Comparison of ENCODE assay signal across 26 cellular contexts in genomic region chr9:100306283-100306682, GRCh38. TPM values are rescaled to one million over a fixed set of nuclear protein-coding genes. Genes with fewer than 3 reads are reported as not detected.
DNase-seq lines count a peak whose midpoint lies in the region; ATAC-seq, FAIRE-seq and TF ChIP-seq lines count a peak whose summit lies in the region.
"Had no signal": no experiment of that assay in that cellular context is flagged by ENCODE, and none has a peak within 500 bp of the region (broad histone marks: within the 10 kb centered on the region; RNA-seq: fewer than 3 reads in every experiment).

No MANE protein-coding gene starts in this region.

- H3K27me3 Mint-ChIP-seq in activated T-cell treated with anti-CD3 and anti-CD28 coated beads, Interleukin-2, amount 50 U/mL, for 72 hours (ENCODE audit: low read depth): no peaks in the 10 kb centered on the region
- H3K27me3 Mint-ChIP-seq in WTC11 (ENCODE audit: low read depth): no peaks in the 10 kb centered on the region
- H3K27me3 Mint-ChIP-seq in naive thymus-derived CD8-positive, alpha-beta T cell: no peaks in the 10 kb centered on the region
- no peaks in the 10 kb centered on the region for H3K27me3 Mint-ChIP-seq in activated CD4-positive, alpha-beta T cell treated with anti-CD3 and anti-CD28 coated beads for 36 hours

- no peak for ATAC-seq in activated T-cell treated with anti-CD3 and anti-CD28 coated beads, Interleukin-2, amount 50 U/mL, for 72 hours (replicated peaks in 1 of 2)
- no peak for ATAC-seq in WTC11
- ATAC-seq in naive thymus-derived CD8-positive, alpha-beta T cell: no peak
- ATAC-seq in activated CD4-positive, alpha-beta T cell treated with anti-CD3 and anti-CD28 coated beads for 36 hours: no peak
- ATAC-seq: GM23338, PC-3, Right ventricle myocardium inferior had no signal

- CTCF ChIA-PET in WTC11 (lab: Charles Lee): interaction anchor here (2.0 kb wide), 1 partner anchor 19 kb away, joined by 10 read pairs; no protein-coding TSS in a partner anchor
- CTCF ChIA-PET in activated CD4-positive, alpha-beta T cell treated with anti-CD3 and anti-CD28 coated beads for 36 hours (lab: Charles Lee): interaction anchor here (1.4 to 2.2 kb wide), 2 partner anchors 15 to 18 kb away, joined by 6 to 16 read pairs; no protein-coding TSS in a partner anchor

- no peak for TF ChIP-seq POLR2A in H54 (IDR thresholded peaks at IDR 0.05; ENCODE audit: low read depth, low read length)

- intact Hi-C loops in activated CD4-positive, alpha-beta T cell treated with anti-CD3 and anti-CD28 coated beads for 36 hours (cut with DNase I, micrococcal nuclease): no loop called here

- no peak for DNase-seq in activated T-cell treated with anti-CD3 and anti-CD28 coated beads, Interleukin-2, amount 50 U/mL, for 72 hours
- DNase-seq in activated T-cell treated with anti-CD3 and anti-CD28 coated beads, Interleukin-2, amount 50 U/mL, for 48 hours: no peak
- no peak for DNase-seq in H54 (ENCODE audit: insufficient read length, low spot score)
- DNase-seq in WTC11 (ENCODE audit: low spot score): no peak
- no peak for DNase-seq in naive thymus-derived CD8-positive, alpha-beta T cell
- no peak for DNase-seq in GM19238 (ENCODE audit: insufficient read length, low spot score)
- no peak for DNase-seq in COLO829 (ENCODE audit: low spot score)
- no peak for DNase-seq in activated CD4-positive, alpha-beta T cell treated with anti-CD3 and anti-CD28 coated beads for 36 hours
- DNase-seq: 8988T, ACHN, BE2C, DMS79 treated with DMSO at 0.1 percent for 48 hours, GF-D8, KG1, MG63, NCI-H1105 treated with DMSO at 0.1 percent for 48 hours, NCI-H146, NCI-H1930, NCI-H2107, NCI-H524, NCI-H774, PC-3 had no signal

- no peak overlapping the region for H3K4me3 Mint-ChIP-seq in activated T-cell treated with anti-CD3 and anti-CD28 coated beads, Interleukin-2, amount 50 U/mL, for 72 hours
- H3K4me3 Mint-ChIP-seq in WTC11: no peak overlapping the region
- H3K4me3 Mint-ChIP-seq in naive thymus-derived CD8-positive, alpha-beta T cell: no peak overlapping the region
- no peak overlapping the region for H3K4me3 Mint-ChIP-seq in activated CD4-positive, alpha-beta T cell treated with anti-CD3 and anti-CD28 coated beads for 36 hours
- H3K4me3 Mint-ChIP-seq: GM23338 had no signal

- peak; percentile 84 for FAIRE-seq in H54 (lab: Jason Lieb, UNC)
- FAIRE-seq: GM12891, HTR-8/SVneo had no signal

- peak overlapping the region; percentile 71 for H3K27ac Mint-ChIP-seq in activated T-cell treated with anti-CD3 and anti-CD28 coated beads, Interleukin-2, amount 50 U/mL, for 72 hours
- H3K27ac Mint-ChIP-seq in WTC11: no peak overlapping the region
- peak overlapping the region in 9 of 10 donors; percentile 0 to 90 (median 69) for H3K27ac Mint-ChIP-seq in naive thymus-derived CD8-positive, alpha-beta T cell
- H3K27ac Mint-ChIP-seq in activated CD4-positive, alpha-beta T cell treated with anti-CD3 and anti-CD28 coated beads for 36 hours: no peak overlapping the region

- TF ChIP-seq CTCF in WTC11 (IDR thresholded peaks at IDR 0.05): no peak

- peaks cover 8 to 41% of the 10 kb centered on the region in 2 donors for H3K36me3 Mint-ChIP-seq in activated T-cell treated with anti-CD3 and anti-CD28 coated beads, Interleukin-2, amount 50 U/mL, for 72 hours (ENCODE audit: insufficient read depth in 2 of 2)
- H3K36me3 Mint-ChIP-seq in WTC11: peaks cover 78% of the 10 kb centered on the region
- peaks cover 14 to 96% (median 61%) of the 10 kb centered on the region in 3 donors for H3K36me3 Mint-ChIP-seq in naive thymus-derived CD8-positive, alpha-beta T cell
- peaks cover 73% of the 10 kb centered on the region for H3K36me3 Mint-ChIP-seq in activated CD4-positive, alpha-beta T cell treated with anti-CD3 and anti-CD28 coated beads for 36 hours (ENCODE audit: low read depth)

- H3K4me1 Mint-ChIP-seq in activated T-cell treated with anti-CD3 and anti-CD28 coated beads, Interleukin-2, amount 50 U/mL, for 72 hours (ENCODE audit: low read depth): peaks cover 6% of the 10 kb centered on the region
- H3K4me1 Mint-ChIP-seq in WTC11: peaks cover 15% of the 10 kb centered on the region
- H3K4me1 Mint-ChIP-seq in naive thymus-derived CD8-positive, alpha-beta T cell: peaks cover 7 to 28% (median 20%) of the 10 kb centered on the region in 4 donors
- peaks cover 8% of the 10 kb centered on the region for H3K4me1 Mint-ChIP-seq in activated CD4-positive, alpha-beta T cell treated with anti-CD3 and anti-CD28 coated beads for 36 hours

- no peaks in the 10 kb centered on the region for H3K9me3 Mint-ChIP-seq in activated T-cell treated with anti-CD3 and anti-CD28 coated beads, Interleukin-2, amount 50 U/mL, for 72 hours
- no peaks in the 10 kb centered on the region for H3K9me3 Mint-ChIP-seq in WTC11
- H3K9me3 Mint-ChIP-seq in naive thymus-derived CD8-positive, alpha-beta T cell: no peaks in the 10 kb centered on the region
- H3K9me3 Mint-ChIP-seq in activated CD4-positive, alpha-beta T cell treated with anti-CD3 and anti-CD28 coated beads for 36 hours (ENCODE audit: low read depth): no peaks in the 10 kb centered on the region
- H3K9me3 Mint-ChIP-seq: GM23338 had no signal

- POLR2A ChIA-PET in WTC11 (lab: Charles Lee): no interaction called here
- POLR2A ChIA-PET in naive thymus-derived CD8-positive, alpha-beta T cell (lab: Charles Lee): no interaction called here
- POLR2A ChIA-PET in activated CD4-positive, alpha-beta T cell treated with anti-CD3 and anti-CD28 coated beads for 36 hours (lab: Charles Lee): no interaction called here

TF ChIP-seq in WTC11, 78 proteins besides CTCF, POLR2A, EP300 and RAD21:
- TF ChIP-seq FOXP1 (CRISPR knock-in tag; IDR thresholded peaks at IDR 0.05; ENCODE audit: borderline replicate concordance) (no peak), ZNF317 (CRISPR knock-in tag; IDR thresholded peaks at IDR 0.05; ENCODE audit: borderline replicate concordance, low read depth) (peak; percentile 87)

RNA-seq across cellular contexts. Expression of gene TEX10, which starts 46.5 kb away (rescaled TPM):
- 10 to 100 TPM; 17.9 to 20.4 TPM for total RNA-seq in activated T-cell treated with anti-CD3 and anti-CD28 coated beads, Interleukin-2, amount 50 U/mL, for 72 hours
- total RNA-seq in WTC11 (2021): 47.6 to 64.7 TPM (median 50.5 TPM) in 3 replicates
- total RNA-seq in naive thymus-derived CD8-positive, alpha-beta T cell: 10 to 100 TPM; 27.3 to 27.7 TPM
- 10 to 100 TPM in 2 of 3 donors, 1 to 10 TPM in 1; 9.6 to 15.6 (median 14.8) TPM for polyA plus RNA-seq in naive thymus-derived CD8-positive, alpha-beta T cell
- 10 to 100 TPM; 24.8 to 27.5 TPM for total RNA-seq in activated CD4-positive, alpha-beta T cell treated with anti-CD3 and anti-CD28 coated beads for 36 hours

Comparison
In these comparisons a context has a peak if more than half of its experiments do, and no peak if none do; other contexts are left out.
1. H3K27ac Mint-ChIP-seq: peak in activated T-cell treated with anti-CD3 and anti-CD28 coated beads, Interleukin-2, amount 50 U/mL, for 72 hours (single experiment) and naive thymus-derived CD8-positive, alpha-beta T cell (9 of 10); none in WTC11 (single experiment) and activated CD4-positive, alpha-beta T cell treated with anti-CD3 and anti-CD28 coated beads for 36 hours (single experiment).